In genomic region chr9:89873801-89874200, GRCh38 we compare ENCODE assay signal across 19 cellular contexts.
DNase-seq lines count a peak whose midpoint lies in the region; ATAC-seq and TF ChIP-seq lines count a peak whose summit lies in the region.
"Had no signal": no experiment of that assay in that cellular context is flagged by ENCODE, and none has a peak within 500 bp of the region (broad histone marks: within the 10 kb centered on the region; RNA-seq: fewer than 3 reads in every experiment).

No MANE protein-coding gene starts in this region.

- H3K27ac ChIP-seq in WERI-Rb-1 (no peak overlapping the region; the same call in 1 of the 2 replicates), spleen (no peak overlapping the region)
- H3K27ac ChIP-seq: left lung, thyroid gland had no signal

- H3K27me3 ChIP-seq in WERI-Rb-1 (ENCODE audit: insufficient read depth, low read depth, severe bottlenecking) (no peaks in the 10 kb centered on the region), spleen (replicated peaks in 1 of 7) (no peaks in the 10 kb centered on the region)
- H3K27me3 ChIP-seq: left lung, thyroid gland had no signal

- peak; percentile 33 for DNase-seq in activated CD8-positive, alpha-beta memory T cell treated with anti-CD3 and anti-CD28 coated beads, Interleukin-2, amount 10 ng/mL, durations not matched to agents 7 days and 5 days
- no peak for DNase-seq in activated CD8-positive, alpha-beta memory T cell treated with anti-CD3 and anti-CD28 coated beads, Interleukin-2, amount 50 U/mL, for 4 hours
- peak; percentile 4 for DNase-seq in WERI-Rb-1
- DNase-seq in left lobe of liver (ENCODE audit: low spot score), result peak; percentile 42
- DNase-seq in spleen, result peak; percentile 46
- no peak for DNase-seq in NCI-H2029 treated with DMSO at 0.1 percent for 48 hours (lab: John Stamatoyannopoulos, UW)
- DNase-seq in SIG-M5 (lab: John Stamatoyannopoulos, UW), result no peak
- DNase-seq in KG1 (lab: John Stamatoyannopoulos, UW), result no peak
- DNase-seq: 8988T; activated gamma-delta T cell treated with Interleukin-2 at 50 U/mL for 16 hours; amygdala; GF-D8; HCEC 1CT; small intestine; stimulated activated naive CD4-positive, alpha-beta T cell; thyroid gland had no signal

- H3K9me3 ChIP-seq in WERI-Rb-1 (ENCODE audit: severe bottlenecking) (no peaks in the 10 kb centered on the region), spleen (no peaks in the 10 kb centered on the region)
- H3K9me3 ChIP-seq: left lung, thyroid gland had no signal

- H3K4me3 Mint-ChIP-seq in activated CD8-positive, alpha-beta memory T cell treated with anti-CD3 and anti-CD28 coated beads, Interleukin-2, amount 10 ng/mL, durations not matched to agents 7 days and 5 days, result no peak overlapping the region
- H3K4me3 Mint-ChIP-seq: natural killer cell treated with Interleukin-12 subunit alpha and Interleukin-12 subunit beta and Interleukin-15 and Interleukin-18, amount 100 ng/mL, for 72 hours had no signal

- H3K4me3 ChIP-seq in WERI-Rb-1 (ENCODE audit: low read depth, low read length), result no peak overlapping the region
- no peak overlapping the region for H3K4me3 ChIP-seq in spleen
- H3K4me3 ChIP-seq: left lung, thyroid gland had no signal

- H3K4me1 ChIP-seq in spleen, result peaks cover 0 to 5% (median 0%) of the 10 kb centered on the region in 6 donors

- WGBS in spleen, 5 donors, result 81 to 94% (median 90%) methylated on average over 6 to 8 of the region's 8 CpGs

- H3K36me3 Mint-ChIP-seq in activated CD8-positive, alpha-beta memory T cell treated with anti-CD3 and anti-CD28 coated beads, Interleukin-2, amount 10 ng/mL, durations not matched to agents 7 days and 5 days, result no peaks in the 10 kb centered on the region
- H3K36me3 Mint-ChIP-seq: natural killer cell treated with Interleukin-12 subunit alpha and Interleukin-12 subunit beta and Interleukin-15 and Interleukin-18, amount 100 ng/mL, for 72 hours had no signal

- no peak for TF ChIP-seq POLR2A in spleen (IDR thresholded peaks at IDR 0.05)

- intact Hi-C loops in spleen (cut with DNase I; ENCODE audit: low total_unique reads), result no loop called here

- no peaks in the 10 kb centered on the region for H3K9me3 Mint-ChIP-seq in activated CD8-positive, alpha-beta memory T cell treated with anti-CD3 and anti-CD28 coated beads, Interleukin-2, amount 10 ng/mL, durations not matched to agents 7 days and 5 days (ENCODE audit: low read depth)
- H3K9me3 Mint-ChIP-seq: natural killer cell treated with Interleukin-12 subunit alpha and Interleukin-12 subunit beta and Interleukin-15 and Interleukin-18, amount 100 ng/mL, for 72 hours had no signal

- no peaks in the 10 kb centered on the region for H3K4me1 Mint-ChIP-seq in activated CD8-positive, alpha-beta memory T cell treated with anti-CD3 and anti-CD28 coated beads, Interleukin-2, amount 10 ng/mL, durations not matched to agents 7 days and 5 days

- no peak overlapping the region for H3K27ac Mint-ChIP-seq in activated CD8-positive, alpha-beta memory T cell treated with anti-CD3 and anti-CD28 coated beads, Interleukin-2, amount 10 ng/mL, durations not matched to agents 7 days and 5 days
- H3K27ac Mint-ChIP-seq: natural killer cell treated with Interleukin-12 subunit alpha and Interleukin-12 subunit beta and Interleukin-15 and Interleukin-18, amount 100 ng/mL, for 72 hours had no signal

- CTCF ChIA-PET in activated CD8-positive, alpha-beta memory T cell treated with anti-CD3 and anti-CD28 coated beads, Interleukin-2, amount 10 ng/mL, durations not matched to agents 7 days and 5 days (lab: Charles Lee), result interaction anchor here (1.3 kb wide), 1 partner anchor 271 kb away, joined by 3 read pairs; no protein-coding TSS in a partner anchor

- no peak for ATAC-seq in activated CD8-positive, alpha-beta memory T cell treated with anti-CD3 and anti-CD28 coated beads, Interleukin-2, amount 10 ng/mL, durations not matched to agents 7 days and 5 days
- no peak for ATAC-seq in left lobe of liver
- ATAC-seq: activated CD4-positive, CD25-positive, alpha-beta regulatory T cell treated with anti-CD3 and anti-CD28 coated beads, Interleukin-2, amount 50 U/mL, for 24 hours had no signal

- TF ChIP-seq CTCF in WERI-Rb-1 (IDR thresholded peaks at IDR 0.05; ENCODE audit: low read depth, low read length) (no peak), spleen (IDR thresholded peaks at IDR 0.05 in 8 of 11, conservative IDR thresholded peaks at IDR 0.05 in 3 of 11) (no peak)

- H3K36me3 ChIP-seq in WERI-Rb-1, result no peaks in the 10 kb centered on the region
- no peaks in the 10 kb centered on the region for H3K36me3 ChIP-seq in spleen
- H3K36me3 ChIP-seq: left lung, thyroid gland had no signal

- H3K27me3 Mint-ChIP-seq in activated CD8-positive, alpha-beta memory T cell treated with anti-CD3 and anti-CD28 coated beads, Interleukin-2, amount 10 ng/mL, durations not matched to agents 7 days and 5 days, result no peaks in the 10 kb centered on the region
- H3K27me3 Mint-ChIP-seq: natural killer cell treated with Interleukin-12 subunit alpha and Interleukin-12 subunit beta and Interleukin-15 and Interleukin-18, amount 100 ng/mL, for 72 hours had no signal

Comparison
In these comparisons a context has a peak if more than half of its experiments do, and no peak if none do; other contexts are left out.
1. DNase-seq: peak in activated CD8-positive, alpha-beta memory T cell treated with anti-CD3 and anti-CD28 coated beads, Interleukin-2, amount 10 ng/mL, durations not matched to agents 7 days and 5 days (single experiment), WERI-Rb-1 (single experiment), left lobe of liver (single experiment) and spleen (single experiment); none in activated CD8-positive, alpha-beta memory T cell treated with anti-CD3 and anti-CD28 coated beads, Interleukin-2, amount 50 U/mL, for 4 hours (single experiment), NCI-H2029 treated with DMSO at 0.1 percent for 48 hours (single experiment), SIG-M5 (single experiment) and KG1 (single experiment).